ENCODE assay signal across 34 cellular contexts in the genomic region with DNA sequence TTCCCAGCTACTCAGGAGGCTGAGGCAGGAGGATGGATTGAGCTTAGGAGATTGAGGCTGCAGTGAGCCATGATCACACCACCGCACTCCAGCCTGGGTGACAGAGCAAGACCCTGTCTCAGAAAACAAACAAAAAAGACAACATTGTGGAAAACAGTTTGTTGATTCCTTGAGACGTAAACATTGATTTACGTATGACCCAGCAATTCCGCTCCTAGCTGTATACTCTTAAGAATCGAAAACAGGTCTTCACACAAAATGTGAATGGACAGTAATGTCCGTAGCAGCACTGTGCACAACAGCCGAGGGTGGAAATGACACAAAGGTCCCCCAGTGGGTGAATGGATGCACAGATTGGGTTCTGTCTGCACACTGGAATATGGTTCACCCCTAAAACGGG.
"Had no signal": no experiment of that assay in that cellular context is flagged by ENCODE, and none has a peak within 500 bp of the region (broad histone marks: within the 10 kb centered on the region; RNA-seq: fewer than 3 reads in every experiment).

No MANE protein-coding gene starts in this region.

- H3K4me1 ChIP-seq: adrenal gland had no signal

- H3K27ac ChIP-seq: adrenal gland, body of pancreas, brain microvascular endothelial cell, breast epithelium, VCaP had no signal

- DNase-seq: activated B cell treated with CpG ODN at 0.5 μM for 24 hours; activated CD4-positive, alpha-beta memory T cell treated with anti-CD3 and anti-CD28 coated beads for 36 hours; activated CD4-positive, alpha-beta T cell treated with anti-CD3 and anti-CD28 coated beads for 4 hours; activated CD4-positive, alpha-beta T cell treated with anti-CD3 and anti-CD28 coated beads, Interleukin-2, amount 10 ng/mL, durations not matched to agents 24 days and 14 days; activated CD4-positive, alpha-beta T cell treated with anti-CD3 and anti-CD28 coated beads, Interleukin-2, amount 50 U/mL, for 1 hour; activated CD4-positive, alpha-beta T cell treated with anti-CD3 and anti-CD28 coated beads, Interleukin-2, amount 50 U/mL, for 4 hours; activated CD4-positive, CD25-positive, alpha-beta regulatory T cell treated with anti-CD3 and anti-CD28 coated beads, Interleukin-2, amount 50 U/mL, for 72 hours; activated CD8-positive, alpha-beta memory T cell treated with anti-CD3 and anti-CD28 coated beads, Interleukin-2, amount 50 U/mL, for 4 hours; activated effector memory CD4-positive, alpha-beta T cell treated with anti-CD3 and anti-CD28 coated beads, Interleukin-2, amount 50 U/mL, for 16 hours; activated gamma-delta T cell treated with Interleukin-2 at 50 U/mL for 16 hours; activated naive CD4-positive, alpha-beta T cell; activated naive CD4-positive, alpha-beta T cell treated with anti-CD3 and anti-CD28 coated beads for 36 hours; activated naive CD4-positive, alpha-beta T cell treated with anti-CD3 and anti-CD28 coated beads, Interleukin-2, amount 50 U/mL, for 16 hours; activated naive CD8-positive, alpha-beta T cell treated with anti-CD3 and anti-CD28 coated beads for 36 hours; activated T-cell treated with anti-CD3 and anti-CD28 coated beads for 4 hours; activated T-cell treated with anti-CD3 and anti-CD28 coated beads, Interleukin-2, amount 50 U/mL, for 1 hour; activated T-cell treated with anti-CD3 and anti-CD28 coated beads, Interleukin-2, amount 50 U/mL, for 4 hours; activated T-cell treated with anti-CD3 and anti-CD28 coated beads, Interleukin-2, amount 50 U/mL, for 72 hours; adrenal gland; amniotic stem cell; aorta; body of pancreas; brain microvascular endothelial cell; central memory CD4-positive, alpha-beta T cell; T-helper 1 cell; T-helper 2 cell; T-helper 9 cell had no signal

- H3K27me3 ChIP-seq: adrenal gland, body of pancreas, brain microvascular endothelial cell, breast epithelium had no signal

- ATAC-seq: activated naive CD4-positive, alpha-beta T cell treated with anti-CD3 and anti-CD28 coated beads, Interleukin-2, amount 50 U/mL, for 72 hours; activated T-cell treated with anti-CD3 and anti-CD28 coated beads, Interleukin-2, amount 50 U/mL, for 4 hours; activated T-cell treated with anti-CD3 and anti-CD28 coated beads, Interleukin-2, amount 50 U/mL, for 72 hours; activated T-helper 17 cell treated with anti-CD3 and anti-CD28 coated beads, Interleukin-2, amount 50 U/mL, for 72 hours; body of pancreas had no signal

- H3K27me3 Mint-ChIP-seq: activated B cell treated with CpG ODN at 0.5 μM for 24 hours; activated CD4-positive, alpha-beta T cell treated with anti-CD3 and anti-CD28 coated beads, Interleukin-2, amount 10 ng/mL, durations not matched to agents 24 days and 14 days; activated naive CD8-positive, alpha-beta T cell treated with anti-CD3 and anti-CD28 coated beads for 36 hours; activated T-helper 17 cell treated with anti-CD3 and anti-CD28 coated beads, Interleukin-2, amount 50 U/mL, for 72 hours had no signal

- H3K9me3 ChIP-seq: adrenal gland, body of pancreas, breast epithelium had no signal

- H3K36me3 ChIP-seq: breast epithelium had no signal

- H3K4me1 Mint-ChIP-seq: activated naive CD8-positive, alpha-beta T cell treated with anti-CD3 and anti-CD28 coated beads for 36 hours; activated T-helper 17 cell treated with anti-CD3 and anti-CD28 coated beads, Interleukin-2, amount 50 U/mL, for 72 hours had no signal

- H3K4me3 Mint-ChIP-seq: activated B cell treated with CpG ODN at 0.5 μM for 24 hours; activated CD4-positive, alpha-beta memory T cell treated with anti-CD3 and anti-CD28 coated beads for 36 hours; activated CD4-positive, alpha-beta T cell treated with anti-CD3 and anti-CD28 coated beads, Interleukin-2, amount 10 ng/mL, durations not matched to agents 24 days and 14 days; activated naive CD4-positive, alpha-beta T cell treated with anti-CD3 and anti-CD28 coated beads for 36 hours; activated naive CD8-positive, alpha-beta T cell treated with anti-CD3 and anti-CD28 coated beads for 36 hours; activated T-cell treated with anti-CD3 and anti-CD28 coated beads, Interleukin-2, amount 50 U/mL, for 4 hours; activated T-cell treated with anti-CD3 and anti-CD28 coated beads, Interleukin-2, amount 50 U/mL, for 72 hours; activated T-helper 1 cell treated with anti-CD3 and anti-CD28 coated beads, Interleukin-12 subunit alpha, Interleukin-12 subunit beta, Interleukin-2, Interleukin-4 antibody, amounts not matched to agents 30 ng/mL and 10 ng/mL and 1 ng/mL, durations not matched to agents 14 hours and 24 hours and 36 hours; activated T-helper 17 cell treated with anti-CD3 and anti-CD28 coated beads, Interleukin-2, amount 50 U/mL, for 72 hours; T-helper 1 cell treated with Interleukin-12 subunit alpha and Interleukin-12 subunit beta and Interleukin-4 antibody, amounts not matched to agents 30 μg/mL and 1 μg/mL, for 36 hours; T-helper 2 cell treated with Interferon-gamma antibody and Interleukin-4, amounts not matched to agents 5 μg/mL and 100 μg/mL, for 36 hours had no signal

- H3K9me3 Mint-ChIP-seq: activated B cell treated with CpG ODN at 0.5 μM for 24 hours; activated CD4-positive, alpha-beta memory T cell treated with anti-CD3 and anti-CD28 coated beads for 36 hours; activated CD4-positive, alpha-beta T cell treated with anti-CD3 and anti-CD28 coated beads, Interleukin-2, amount 10 ng/mL, durations not matched to agents 24 days and 14 days; activated naive CD4-positive, alpha-beta T cell treated with anti-CD3 and anti-CD28 coated beads for 36 hours; activated naive CD4-positive, alpha-beta T cell treated with anti-CD3 and anti-CD28 coated beads, Interleukin-2, amount 50 U/mL, for 72 hours; activated naive CD8-positive, alpha-beta T cell treated with anti-CD3 and anti-CD28 coated beads for 36 hours; activated T-cell treated with anti-CD3 and anti-CD28 coated beads, Interleukin-2, amount 50 U/mL, for 4 hours; activated T-cell treated with anti-CD3 and anti-CD28 coated beads, Interleukin-2, amount 50 U/mL, for 72 hours; activated T-helper 1 cell treated with anti-CD3 and anti-CD28 coated beads, Interleukin-12 subunit alpha, Interleukin-12 subunit beta, Interleukin-2, Interleukin-4 antibody, amounts not matched to agents 30 ng/mL and 10 ng/mL and 1 ng/mL, durations not matched to agents 14 hours and 24 hours and 36 hours; activated T-helper 17 cell treated with anti-CD3 and anti-CD28 coated beads, Interleukin-2, amount 50 U/mL, for 72 hours; T-helper 2 cell treated with Interferon-gamma antibody and Interleukin-4, amounts not matched to agents 5 μg/mL and 100 μg/mL, for 36 hours had no signal

- H3K27ac Mint-ChIP-seq: activated B cell treated with CpG ODN at 0.5 μM for 24 hours; activated CD4-positive, alpha-beta memory T cell treated with anti-CD3 and anti-CD28 coated beads for 36 hours; activated CD4-positive, alpha-beta T cell treated with anti-CD3 and anti-CD28 coated beads, Interleukin-2, amount 10 ng/mL, durations not matched to agents 24 days and 14 days; activated naive CD4-positive, alpha-beta T cell treated with anti-CD3 and anti-CD28 coated beads for 36 hours; activated naive CD4-positive, alpha-beta T cell treated with anti-CD3 and anti-CD28 coated beads, Interleukin-2, amount 50 U/mL, for 72 hours; activated naive CD8-positive, alpha-beta T cell treated with anti-CD3 and anti-CD28 coated beads for 36 hours; activated T-cell treated with anti-CD3 and anti-CD28 coated beads, Interleukin-2, amount 50 U/mL, for 72 hours; activated T-helper 1 cell treated with anti-CD3 and anti-CD28 coated beads, Interleukin-12 subunit alpha, Interleukin-12 subunit beta, Interleukin-2, Interleukin-4 antibody, amounts not matched to agents 30 ng/mL and 10 ng/mL and 1 ng/mL, durations not matched to agents 14 hours and 24 hours and 36 hours; activated T-helper 17 cell treated with anti-CD3 and anti-CD28 coated beads, Interleukin-2, amount 50 U/mL, for 72 hours; T-helper 1 cell treated with Interleukin-12 subunit alpha and Interleukin-12 subunit beta and Interleukin-4 antibody, amounts not matched to agents 30 μg/mL and 1 μg/mL, for 36 hours; T-helper 2 cell treated with Interferon-gamma antibody and Interleukin-4, amounts not matched to agents 5 μg/mL and 100 μg/mL, for 36 hours had no signal

- H3K4me3 ChIP-seq: adrenal gland, body of pancreas, breast epithelium had no signal
